In the genomic region with DNA sequence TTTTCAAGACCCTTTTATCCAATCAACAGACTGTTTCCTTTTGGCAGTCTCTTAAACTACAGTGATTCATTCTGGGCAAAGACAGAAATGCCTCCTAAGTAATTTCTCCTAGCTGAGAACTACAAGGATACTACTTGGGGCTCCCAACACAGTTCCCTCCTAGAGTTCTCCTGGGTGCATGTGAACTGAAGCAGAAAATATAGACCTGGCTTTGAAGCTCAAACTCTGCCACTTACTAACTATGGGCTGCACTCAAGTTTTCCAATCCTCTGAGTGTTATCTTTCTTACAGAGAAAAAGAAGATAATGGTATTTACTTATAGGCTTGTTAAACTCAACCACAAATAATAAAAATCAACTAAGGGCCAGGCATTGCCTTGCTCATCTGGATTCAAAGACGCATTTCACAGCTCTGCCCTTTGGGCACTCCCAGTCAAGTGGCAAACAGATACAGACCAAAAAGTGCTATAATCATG, we compare ENCODE assay signal across 1 cellular context.
TF ChIP-seq lines count a peak whose summit lies in the region.

No MANE protein-coding gene starts in this region.

TF ChIP-seq in IMR-90, 13 proteins besides CTCF, POLR2A, EP300 and RAD21 (continued from another document):
- TF ChIP-seq FOS (IDR thresholded peaks at IDR 0.05; ENCODE audit: low read depth, low read length) (no peak), USF2 (IDR thresholded peaks at IDR 0.05; ENCODE audit: low read depth, low read length) (no peak), BHLHE40 (IDR thresholded peaks at IDR 0.05; ENCODE audit: low read depth, low read length) (no peak), CHD1 (IDR thresholded peaks at IDR 0.05; ENCODE audit: low read depth, low read length) (no peak), MAFK (IDR thresholded peaks at IDR 0.05; ENCODE audit: low read depth, low read length) (no peak), RCOR1 (IDR thresholded peaks at IDR 0.05; ENCODE audit: insufficient replicate concordance, low read length) (no peak)
